1 cellular context compared by ENCODE assay signal in the genomic region with DNA sequence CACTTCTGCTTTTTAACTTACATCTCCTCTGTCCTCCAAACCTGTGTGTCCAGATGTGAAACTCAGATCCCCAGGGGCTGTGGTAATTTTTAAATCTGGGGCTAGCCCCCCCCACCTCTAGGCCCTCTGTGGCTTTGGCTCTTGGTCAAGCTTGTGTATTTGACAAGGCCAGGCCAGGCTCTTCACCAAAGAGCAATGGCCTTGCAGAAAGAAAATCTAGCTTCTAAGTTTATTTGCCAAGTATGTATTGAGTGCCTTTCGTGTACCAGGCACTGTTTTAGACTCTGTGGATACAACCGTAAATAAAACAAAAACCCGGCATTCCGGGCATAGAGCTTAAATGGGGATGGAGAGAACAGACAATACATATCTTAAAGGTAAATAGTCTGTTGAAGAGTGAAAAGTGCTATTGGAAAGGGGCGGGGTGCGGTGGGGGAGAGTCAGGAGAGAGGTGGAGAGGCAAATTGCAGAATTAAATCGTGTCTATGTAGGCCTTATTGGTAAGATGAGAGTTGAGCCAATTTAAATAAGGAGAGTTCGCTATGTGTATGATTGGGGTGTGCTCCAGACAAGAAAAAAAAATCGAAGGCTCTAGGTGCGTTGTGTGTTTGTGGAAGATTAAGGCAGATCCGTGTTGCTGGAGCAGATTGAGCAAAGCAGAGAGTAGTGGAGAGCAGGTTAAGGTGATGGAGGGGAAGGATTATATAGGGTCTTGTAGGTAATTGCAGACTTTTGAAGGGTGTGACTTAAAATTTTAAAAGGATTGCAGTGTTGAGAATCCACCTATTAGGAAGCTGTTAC.
TF ChIP-seq lines count a peak whose summit lies in the region.

No MANE protein-coding gene starts in this region.

TF ChIP-seq in H1, 55 proteins besides CTCF, POLR2A, EP300 and RAD21 (continued from another document):
- TF ChIP-seq EGR1 (IDR thresholded peaks at IDR 0.05; ENCODE audit: borderline replicate concordance, low read depth, low read length): no peak
- no peak for TF ChIP-seq SRF (IDR thresholded peaks at IDR 0.05; ENCODE audit: low read depth, low read length)
- TF ChIP-seq RFX5 (IDR thresholded peaks at IDR 0.05; ENCODE audit: borderline replicate concordance, low read depth, low read length): no peak
- no peak for TF ChIP-seq SP2 (IDR thresholded peaks at IDR 0.05; ENCODE audit: low read length)
- no peak for TF ChIP-seq TAF1 (IDR thresholded peaks at IDR 0.05; ENCODE audit: low read depth, low read length)
